Comparison of ENCODE assay signal across 2 cellular contexts in genomic region chr4:8507251-8507570, GRCh38.
TF ChIP-seq lines count a peak whose summit lies in the region.

No MANE protein-coding gene starts in this region.

TF ChIP-seq in IMR-90, 13 proteins besides CTCF, POLR2A, EP300 and RAD21:
- TF ChIP-seq RCOR1 (IDR thresholded peaks at IDR 0.05; ENCODE audit: insufficient replicate concordance, low read length) (no peak), CHD1 (IDR thresholded peaks at IDR 0.05; ENCODE audit: low read depth, low read length) (no peak), RFX5 (IDR thresholded peaks at IDR 0.05; ENCODE audit: low read depth, low read length) (no peak), SMC3 (IDR thresholded peaks at IDR 0.05; ENCODE audit: low read depth, low read length) (no peak)

TF ChIP-seq in H1, 55 proteins besides CTCF, POLR2A, EP300 and RAD21:
- TF ChIP-seq TAF7 (optimal IDR thresholded peaks at IDR 0.05; ENCODE audit: borderline replicate concordance, low read depth, low read length) (no peak), CHD1 (IDR thresholded peaks at IDR 0.05; ENCODE audit: low read depth, low read length) (no peak)
